ENCODE assay signal across 10 cellular contexts in genomic region chr1:206064501-206064900, GRCh38. TPM values are rescaled to one million over a fixed set of nuclear protein-coding genes. Genes with fewer than 3 reads are reported as not detected.
"Had no signal": no experiment of that assay in that cellular context is flagged by ENCODE, and none has a peak within 500 bp of the region (broad histone marks: within the 10 kb centered on the region; RNA-seq: fewer than 3 reads in every experiment).

No MANE protein-coding gene starts in this region.

RNA-seq across cellular contexts. Expression of gene RHEX, which starts 11.5 kb away (rescaled TPM):
- total RNA-seq: PC-3, PC-9, RPMI7951, SJCRH30, SJSA1, SK-MEL-5 had no signal
- polyA plus RNA-seq: SK-N-SH had no signal

RNA-seq across cellular contexts. Expression of gene CTSE, which starts 40.8 kb away (rescaled TPM):
- total RNA-seq: OCI-LY7, Right ventricle myocardium inferior, Right ventricle myocardium superior, SJCRH30, SJSA1, SK-MEL-5 had no signal
- polyA plus RNA-seq: SK-N-SH had no signal

RNA-seq across cellular contexts. Expression of gene AVPR1B, which starts 52.7 kb away (rescaled TPM):
- total RNA-seq: OCI-LY7, PC-9, Right ventricle myocardium inferior, Right ventricle myocardium superior, RPMI7951, SJSA1, SK-MEL-5 had no signal
- polyA plus RNA-seq: SK-N-SH had no signal
